ENCODE assay signal across 10 cellular contexts in genomic region chr2:144162652-144163051, GRCh38.
DNase-seq lines count a peak whose midpoint lies in the region; ATAC-seq and TF ChIP-seq lines count a peak whose summit lies in the region.
"Had no signal": no experiment of that assay in that cellular context is flagged by ENCODE, and none has a peak within 500 bp of the region (broad histone marks: within the 10 kb centered on the region; RNA-seq: fewer than 3 reads in every experiment).

No MANE protein-coding gene starts in this region.

- intact Hi-C loops in adrenal gland (cut with DNase I), result no loop called here
- intact Hi-C loops in naive thymus-derived CD4-positive, alpha-beta T cell (cut with micrococcal nuclease), result loop anchor here in 1 of 2 donors (1.0 to 5.0 kb wide), 2 partner anchors 170 to 355 kb away; a partner anchor contains a TSS

- no peaks in the 10 kb centered on the region for H3K9me3 ChIP-seq in adrenal gland (replicated peaks in 1 of 3)
- no peaks in the 10 kb centered on the region for H3K9me3 ChIP-seq in naive thymus-derived CD4-positive, alpha-beta T cell (ENCODE audit: control insufficient read depth in 2 of 3, low read length in 3 of 3)
- H3K9me3 ChIP-seq: neutrophil had no signal

- H3K36me3 ChIP-seq in adrenal gland (replicated peaks in 1 of 2), result no peaks in the 10 kb centered on the region
- H3K36me3 ChIP-seq in naive thymus-derived CD4-positive, alpha-beta T cell (ENCODE audit: control insufficient read depth in 2 of 3, insufficient read depth in 3 of 3, low read length in 3 of 3), result no peaks in the 10 kb centered on the region
- H3K36me3 ChIP-seq: neutrophil had no signal

- H3K4me3 ChIP-seq in GM12864 (ENCODE audit: low read depth, low read length) (no peak overlapping the region), adrenal gland (no peak overlapping the region)
- no peak overlapping the region for H3K4me3 ChIP-seq in naive thymus-derived CD4-positive, alpha-beta T cell (ENCODE audit: low read length)
- H3K4me3 ChIP-seq: SK-N-MC had no signal

- peak overlapping the region in 1 of 9 donors; percentile 13 for H3K27ac Mint-ChIP-seq in naive thymus-derived CD4-positive, alpha-beta T cell

- DNase-seq in GM12864 (ENCODE audit: low read depth) (peak; percentile 31), NCI-H748 (lab: John Stamatoyannopoulos, UW; ENCODE audit: unreplicated experiment) (peak; percentile 55), adrenal gland (peak in 1 of 7 donors; percentile 11), NCI-H187 treated with DMSO at 0.1 percent for 48 hours (lab: John Stamatoyannopoulos, UW) (no peak), NOMO-1 treated with DMSO at 0.1 percent for 48 hours (lab: John Stamatoyannopoulos, UW; ENCODE audit: unreplicated experiment) (no peak), NCI-H1048 (lab: John Stamatoyannopoulos, UW) (no peak)
- peak in 4 of 9 donors; percentile 4 to 16 (median 14) for DNase-seq in naive thymus-derived CD4-positive, alpha-beta T cell

- ATAC-seq in GM21526 (IDR thresholded peaks at IDR 0.05; ENCODE audit: low FRiP score, unreplicated experiment), result peak; percentile 89
- ATAC-seq in naive thymus-derived CD4-positive, alpha-beta T cell, result peak; percentile 63

- no peaks in the 10 kb centered on the region for H3K27me3 Mint-ChIP-seq in naive thymus-derived CD4-positive, alpha-beta T cell

- H3K27ac ChIP-seq in adrenal gland, result no peak overlapping the region
- no peak overlapping the region for H3K27ac ChIP-seq in naive thymus-derived CD4-positive, alpha-beta T cell (ENCODE audit: low read depth, low read length)
- H3K27ac ChIP-seq: neutrophil, SK-N-MC had no signal

- peaks cover 0 to 4% (median 0%) of the 10 kb centered on the region in 5 donors for H3K36me3 Mint-ChIP-seq in naive thymus-derived CD4-positive, alpha-beta T cell

- no peaks in the 10 kb centered on the region for H3K4me1 Mint-ChIP-seq in naive thymus-derived CD4-positive, alpha-beta T cell

- CTCF ChIA-PET in naive thymus-derived CD4-positive, alpha-beta T cell (lab: Charles Lee), result no interaction called here

- no peak for TF ChIP-seq POLR2A in adrenal gland (IDR thresholded peaks at IDR 0.05)

- no peaks in the 10 kb centered on the region for H3K9me3 Mint-ChIP-seq in naive thymus-derived CD4-positive, alpha-beta T cell

- POLR2A ChIA-PET in naive thymus-derived CD4-positive, alpha-beta T cell (lab: Charles Lee), result no interaction called here

- peak; percentile 75 for TF ChIP-seq CTCF in GM12864 (IDR thresholded peaks at IDR 0.05; ENCODE audit: low read depth, low read length, missing control alignments)
- TF ChIP-seq CTCF in adrenal gland (IDR thresholded peaks at IDR 0.05), result peak in 4 of 6 experiments; percentile 24 to 35 (median 31)

- H3K4me1 ChIP-seq in adrenal gland (replicated peaks in 1 of 2), result no peaks in the 10 kb centered on the region
- no peaks in the 10 kb centered on the region for H3K4me1 ChIP-seq in naive thymus-derived CD4-positive, alpha-beta T cell (ENCODE audit: control insufficient read depth in 2 of 2, insufficient read depth in 2 of 2, low read length in 2 of 2)

- H3K4me3 Mint-ChIP-seq in naive thymus-derived CD4-positive, alpha-beta T cell, result no peak overlapping the region

- H3K27me3 ChIP-seq in adrenal gland, result no peaks in the 10 kb centered on the region
- H3K27me3 ChIP-seq in naive thymus-derived CD4-positive, alpha-beta T cell (ENCODE audit: control insufficient read depth in 2 of 2, insufficient read depth in 2 of 2, low read length in 2 of 2), result no peaks in the 10 kb centered on the region
- H3K27me3 ChIP-seq: neutrophil had no signal

- WGBS in adrenal gland, 4 donors, result 84 to 96% (median 93%) methylated on average over 5 of the region's 5 CpGs

Comparison
In these comparisons a context has a peak if more than half of its experiments do, and no peak if none do; other contexts are left out.
1. DNase-seq: peak in GM12864 (single experiment) and NCI-H748 (single experiment); none in NCI-H187 treated with DMSO at 0.1 percent for 48 hours (single experiment), NOMO-1 treated with DMSO at 0.1 percent for 48 hours (single experiment) and NCI-H1048 (single experiment).